18 cellular contexts compared by ENCODE assay signal in the genomic region with DNA sequence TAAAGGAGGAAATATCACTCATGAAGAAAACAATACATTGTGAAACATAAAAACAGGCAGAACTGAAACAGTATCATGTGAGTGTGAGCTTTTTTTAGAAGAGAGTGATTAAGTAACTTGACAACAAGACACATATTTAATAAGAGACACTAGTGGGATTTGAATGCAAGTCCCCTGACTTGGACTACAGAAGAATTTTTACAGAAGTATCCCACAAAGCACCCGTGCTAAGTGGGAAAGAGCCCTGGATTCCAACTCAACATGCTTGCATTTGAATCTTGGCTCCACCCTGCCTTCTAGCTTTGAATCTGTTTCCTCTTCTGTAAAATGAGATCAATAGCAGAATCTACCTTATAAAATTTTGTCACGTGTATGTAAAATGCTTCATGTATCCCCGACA.
DNase-seq lines count a peak whose midpoint lies in the region; ATAC-seq and TF ChIP-seq lines count a peak whose summit lies in the region.
"Had no signal": no experiment of that assay in that cellular context is flagged by ENCODE, and none has a peak within 500 bp of the region (broad histone marks: within the 10 kb centered on the region; RNA-seq: fewer than 3 reads in every experiment).

No MANE protein-coding gene starts in this region.

- no peak for TF ChIP-seq CTCF in colonic mucosa (IDR thresholded peaks at IDR 0.05)

- H3K27me3 Mint-ChIP-seq in naive thymus-derived CD4-positive, alpha-beta T cell: peaks cover 0 to 23% (median 0%) of the 10 kb centered on the region in 5 donors

- H3K36me3 Mint-ChIP-seq in naive thymus-derived CD4-positive, alpha-beta T cell: peaks cover 0 to 1% (median 0%) of the 10 kb centered on the region in 5 donors

- intact Hi-C loops in naive thymus-derived CD4-positive, alpha-beta T cell (cut with micrococcal nuclease): no loop called here
- intact Hi-C loops in colonic mucosa (cut with DNase I): no loop called here

- no peaks in the 10 kb centered on the region for H3K27me3 ChIP-seq in naive thymus-derived CD4-positive, alpha-beta T cell (ENCODE audit: control insufficient read depth in 2 of 2, insufficient read depth in 2 of 2, low read length in 2 of 2)
- no peaks in the 10 kb centered on the region for H3K27me3 ChIP-seq in colonic mucosa

- CTCF ChIA-PET in naive thymus-derived CD4-positive, alpha-beta T cell (lab: Charles Lee): interaction anchor here (0.8 kb wide), 1 partner anchor 12 kb away, joined by 3 read pairs; no protein-coding TSS in a partner anchor

- H3K9me3 Mint-ChIP-seq in naive thymus-derived CD4-positive, alpha-beta T cell: peaks cover 0 to 13% (median 0%) of the 10 kb centered on the region in 11 donors
- H3K9me3 Mint-ChIP-seq: GM23338 had no signal

- DNase-seq in NOMO-1 treated with DMSO at 0.1 percent for 48 hours (lab: John Stamatoyannopoulos, UW; ENCODE audit: unreplicated experiment) (peak; percentile 89), colonic mucosa (no peak), NCI-H2081 treated with DMSO at 0.1 percent for 48 hours (lab: John Stamatoyannopoulos, UW) (no peak)
- DNase-seq in naive thymus-derived CD4-positive, alpha-beta T cell: no peak
- no peak for DNase-seq in activated CD4-positive, alpha-beta T cell treated with anti-CD3 and anti-CD28 coated beads for 48 hours
- DNase-seq: activated effector memory CD4-positive, alpha-beta T cell treated with Interleukin-2 at 50 U/mL for 16 hours; AML-193; aorta; KG1; NCI-H1436 treated with DMSO at 0.1 percent for 48 hours; occipital lobe; PC-3; WERI-Rb-1 had no signal

- H3K4me3 ChIP-seq in naive thymus-derived CD4-positive, alpha-beta T cell (ENCODE audit: low read length): no peak overlapping the region
- no peak overlapping the region for H3K4me3 ChIP-seq in colonic mucosa
- H3K4me3 ChIP-seq: GM23338, smooth muscle cell had no signal

- ATAC-seq in GM18519 (IDR thresholded peaks at IDR 0.05; ENCODE audit: low FRiP score, unreplicated experiment) (peak; percentile 50), HG02870 (IDR thresholded peaks at IDR 0.05; ENCODE audit: unreplicated experiment) (peak; percentile 73), GM21367 (IDR thresholded peaks at IDR 0.05; ENCODE audit: unreplicated experiment) (no peak)
- peak; percentile 27 for ATAC-seq in naive thymus-derived CD4-positive, alpha-beta T cell
- ATAC-seq: GM23338, PC-3 had no signal

- no peaks in the 10 kb centered on the region for H3K36me3 ChIP-seq in naive thymus-derived CD4-positive, alpha-beta T cell (ENCODE audit: control insufficient read depth in 2 of 3, insufficient read depth in 3 of 3, low read length in 3 of 3)
- no peaks in the 10 kb centered on the region for H3K36me3 ChIP-seq in colonic mucosa
- H3K36me3 ChIP-seq: WERI-Rb-1 had no signal

- POLR2A ChIA-PET in naive thymus-derived CD4-positive, alpha-beta T cell (lab: Charles Lee): no interaction called here

- H3K27ac Mint-ChIP-seq in naive thymus-derived CD4-positive, alpha-beta T cell: peak overlapping the region in 1 of 9 donors; percentile 12
- H3K27ac Mint-ChIP-seq: GM23338 had no signal

- no peak overlapping the region for H3K9ac ChIP-seq in colonic mucosa (ENCODE audit: low read depth in 2 of 2, low read length in 2 of 2)

- no peak overlapping the region for H3K27ac ChIP-seq in naive thymus-derived CD4-positive, alpha-beta T cell (ENCODE audit: low read depth, low read length)
- H3K27ac ChIP-seq in colonic mucosa: no peak overlapping the region
- H3K27ac ChIP-seq: WERI-Rb-1 had no signal

- peaks cover 0 to 6% (median 4%) of the 10 kb centered on the region in 7 donors for H3K4me1 Mint-ChIP-seq in naive thymus-derived CD4-positive, alpha-beta T cell

- no peak overlapping the region for H3K4me3 Mint-ChIP-seq in naive thymus-derived CD4-positive, alpha-beta T cell
- H3K4me3 Mint-ChIP-seq: GM23338 had no signal

- H3K4me1 ChIP-seq in naive thymus-derived CD4-positive, alpha-beta T cell (ENCODE audit: control insufficient read depth in 2 of 2, insufficient read depth in 2 of 2, low read length in 2 of 2): no peaks in the 10 kb centered on the region
- H3K4me1 ChIP-seq in colonic mucosa: no peaks in the 10 kb centered on the region

- H3K9me3 ChIP-seq in naive thymus-derived CD4-positive, alpha-beta T cell (ENCODE audit: control insufficient read depth in 2 of 3, low read length in 3 of 3): no peaks in the 10 kb centered on the region
- no peaks in the 10 kb centered on the region for H3K9me3 ChIP-seq in colonic mucosa
